Comparison of ENCODE assay signal across 8 cellular contexts in genomic region chr14:75340921-75341320, GRCh38.
DNase-seq lines count a peak whose midpoint lies in the region; FAIRE-seq lines count a peak whose summit lies in the region.

No MANE protein-coding gene starts in this region.

- peak; percentile 77 for DNase-seq in Ammon's horn (ENCODE audit: low spot score)
- DNase-seq in SIG-M5 (lab: John Stamatoyannopoulos, UW) = peak; percentile 22
- peak; percentile 10 to 33 for DNase-seq in frontal cortex (ENCODE audit: low spot score in 2 of 2)
- peak; percentile 38 for DNase-seq in occipital lobe (lab: John Stamatoyannopoulos, UW)
- no peak for DNase-seq in activated T-cell treated with anti-CD3 and anti-CD28 coated beads, Interleukin-2, amount 50 U/mL, for 48 hours
- no peak for DNase-seq in 8988T
- DNase-seq in SW480 (ENCODE audit: low spot score) = no peak
- no peak for DNase-seq in middle frontal gyrus (ENCODE audit: extremely low spot score, low spot score)

- FAIRE-seq in frontal cortex (lab: Jason Lieb, UNC) = no peak

Comparison
In these comparisons a context has a peak if more than half of its experiments do, and no peak if none do; other contexts are left out.
1. DNase-seq: peak in Ammon's horn (single experiment), SIG-M5 (single experiment), frontal cortex (2 of 2) and occipital lobe (single experiment); none in activated T-cell treated with anti-CD3 and anti-CD28 coated beads, Interleukin-2, amount 50 U/mL, for 48 hours (0 of 2), 8988T (single experiment), SW480 (single experiment) and middle frontal gyrus (single experiment).